In the genomic region with DNA sequence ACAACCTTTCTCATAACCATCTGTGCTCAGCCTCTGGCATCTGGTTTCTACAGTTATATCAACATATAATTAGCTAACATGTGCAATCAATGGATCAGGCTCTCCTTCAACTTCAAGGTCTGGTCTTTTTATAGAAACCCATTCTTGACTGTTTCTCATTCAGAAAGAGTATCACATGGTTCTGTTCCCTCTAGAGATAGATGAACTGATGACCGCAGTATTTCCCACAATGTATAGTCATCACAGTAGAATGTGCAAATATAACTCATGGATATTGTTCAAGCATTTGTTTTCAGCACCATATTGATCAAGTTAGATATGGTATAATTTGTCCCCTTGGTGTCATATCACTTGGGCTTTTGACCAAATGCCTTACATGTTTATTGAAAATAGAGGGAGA, we compare ENCODE assay signal across 23 cellular contexts.
"Had no signal": no experiment of that assay in that cellular context is flagged by ENCODE, and none has a peak within 500 bp of the region (broad histone marks: within the 10 kb centered on the region; RNA-seq: fewer than 3 reads in every experiment).

No MANE protein-coding gene starts in this region.

- H3K4me2 ChIP-seq: smooth muscle cell had no signal

- H3K27ac ChIP-seq: coronary artery, gastroesophageal sphincter, left ventricle myocardium inferior, lower lobe of right lung, pancreas, tibial artery, upper lobe of left lung, uterus had no signal

- H3K4me1 Mint-ChIP-seq: endodermal cell; immature natural killer cell; memory B cell; naive B cell; nephron; stimulated activated memory B cell treated with anti-CD40 and anti-IgM and Interleukin-4, amounts not matched to agents 10 μg/mL and 1 μg/mL and 100 μg/mL, for 72 hours had no signal

- H3K27ac Mint-ChIP-seq: endodermal cell; immature natural killer cell; memory B cell; naive B cell; nephron; progenitor cell of endocrine pancreas; stimulated activated memory B cell treated with anti-CD40 and anti-IgM and Interleukin-4, amounts not matched to agents 10 μg/mL and 1 μg/mL and 100 μg/mL, for 72 hours; stimulated activated naive CD8-positive, alpha-beta T cell treated with anti-CD3 and anti-CD28 coated beads, Interleukin-15, Interleukin-2, amounts not matched to agents 100 ng/mL and 50 ng/mL, for 24 hours had no signal

- H3K36me3 ChIP-seq: gastroesophageal sphincter, left ventricle myocardium inferior, lower lobe of right lung, pancreas, tibial artery, upper lobe of left lung, uterus had no signal

- H3K36me3 Mint-ChIP-seq: immature natural killer cell; memory B cell; naive B cell; stimulated activated memory B cell treated with anti-CD40 and anti-IgM and Interleukin-4, amounts not matched to agents 10 μg/mL and 1 μg/mL and 100 μg/mL, for 72 hours had no signal

- H3K9me3 ChIP-seq: lower lobe of right lung, pancreas, tibial artery, uterus had no signal

- ATAC-seq: gastroesophageal sphincter; lower lobe of right lung; pancreas; right cardiac atrium; stimulated activated memory B cell treated with anti-CD40 and anti-IgM and Interleukin-4, amounts not matched to agents 10 μg/mL and 1 μg/mL and 100 μg/mL, for 72 hours had no signal

- H3K27me3 Mint-ChIP-seq: memory B cell; naive B cell; progenitor cell of endocrine pancreas; stimulated activated memory B cell treated with anti-CD40 and anti-IgM and Interleukin-4, amounts not matched to agents 10 μg/mL and 1 μg/mL and 100 μg/mL, for 72 hours; stimulated activated naive CD8-positive, alpha-beta T cell treated with anti-CD3 and anti-CD28 coated beads, Interleukin-15, Interleukin-2, amounts not matched to agents 100 ng/mL and 50 ng/mL, for 24 hours had no signal

- DNase-seq: effector CD4-positive, alpha-beta T cell; endodermal cell; glutamatergic neuron; immature natural killer cell; left ventricle myocardium inferior; lower lobe of right lung; midbrain; naive B cell; occipital lobe; pancreas; right cardiac atrium; stimulated activated CD4-positive, alpha-beta T cell treated with anti-CD3 and anti-CD28 coated beads, Interleukin-4, amount 100 ng/mL, for 1 hour; tibial artery; upper lobe of left lung; uterus had no signal

- H3K4me1 ChIP-seq: gastroesophageal sphincter, left ventricle myocardium inferior, lower lobe of right lung, pancreas, tibial artery, upper lobe of left lung, uterus had no signal

- H3K4me3 Mint-ChIP-seq: endodermal cell; immature natural killer cell; memory B cell; naive B cell; nephron; stimulated activated memory B cell treated with anti-CD40 and anti-IgM and Interleukin-4, amounts not matched to agents 10 μg/mL and 1 μg/mL and 100 μg/mL, for 72 hours; stimulated activated naive CD8-positive, alpha-beta T cell treated with anti-CD3 and anti-CD28 coated beads, Interleukin-15, Interleukin-2, amounts not matched to agents 100 ng/mL and 50 ng/mL, for 24 hours had no signal

- H3K27me3 ChIP-seq: gastroesophageal sphincter, pancreas, tibial artery, upper lobe of left lung, uterus had no signal

- H3K4me3 ChIP-seq: coronary artery, gastroesophageal sphincter, left ventricle myocardium inferior, lower lobe of right lung, pancreas, smooth muscle cell, tibial artery, upper lobe of left lung, uterus had no signal
